12 cellular contexts compared by ENCODE assay signal in genomic region chr19:49895566-49896297, GRCh38. TPM values are rescaled to one million over a fixed set of nuclear protein-coding genes. Genes with fewer than 3 reads are reported as not detected.
DNase-seq lines count a peak whose midpoint lies in the region; ATAC-seq and TF ChIP-seq lines count a peak whose summit lies in the region.
"Had no signal": no experiment of that assay in that cellular context is flagged by ENCODE, and none has a peak within 500 bp of the region (broad histone marks: within the 10 kb centered on the region; RNA-seq: fewer than 3 reads in every experiment).

No MANE protein-coding gene starts in this region.

- peaks cover 37% of the 10 kb centered on the region for H3K4me1 Mint-ChIP-seq in T-helper 1 cell treated with Interleukin-12 subunit alpha and Interleukin-12 subunit beta and Interleukin-4 antibody, amounts not matched to agents 30 μg/mL and 1 μg/mL, for 36 hours (ENCODE audit: low read depth)
- peaks cover 13 to 29% (median 23%) of the 10 kb centered on the region in 4 donors for H3K4me1 Mint-ChIP-seq in naive thymus-derived CD8-positive, alpha-beta T cell

- TF ChIP-seq CTCF in GM13976 (IDR thresholded peaks at IDR 0.05; ENCODE audit: borderline replicate concordance, control extremely low read depth, extremely low read depth, insufficient read depth, missing control alignments) = no peak

- H3K36me3 Mint-ChIP-seq in T-helper 1 cell treated with Interleukin-12 subunit alpha and Interleukin-12 subunit beta and Interleukin-4 antibody, amounts not matched to agents 30 μg/mL and 1 μg/mL, for 36 hours (ENCODE audit: low read depth) = peaks cover 4% of the 10 kb centered on the region
- no peaks in the 10 kb centered on the region for H3K36me3 Mint-ChIP-seq in naive thymus-derived CD8-positive, alpha-beta T cell

- H3K27me3 Mint-ChIP-seq in T-helper 1 cell treated with Interleukin-12 subunit alpha and Interleukin-12 subunit beta and Interleukin-4 antibody, amounts not matched to agents 30 μg/mL and 1 μg/mL, for 36 hours (ENCODE audit: low read depth) = no peaks in the 10 kb centered on the region
- H3K27me3 Mint-ChIP-seq in naive thymus-derived CD8-positive, alpha-beta T cell = no peaks in the 10 kb centered on the region

- in situ Hi-C loops in GM13976 (cut with MboI; ENCODE audit: low sequenced_read_pairs, unreplicated experiment) = no loop called here

- H3K4me3 Mint-ChIP-seq in T-helper 1 cell treated with Interleukin-12 subunit alpha and Interleukin-12 subunit beta and Interleukin-4 antibody, amounts not matched to agents 30 μg/mL and 1 μg/mL, for 36 hours = peak overlapping the region; percentile 31
- H3K4me3 Mint-ChIP-seq in naive thymus-derived CD8-positive, alpha-beta T cell = peak overlapping the region in 1 of 10 donors; percentile 82

- POLR2A ChIA-PET in naive thymus-derived CD8-positive, alpha-beta T cell (lab: Charles Lee) = interaction anchor here (1.0 to 3.0 kb wide), 3 partner anchors 26 to 37 kb away, joined by 3 to 9 read pairs (median 3); partner anchors contain the start of genes ATF5 and NUP62

- H3K9me3 Mint-ChIP-seq in T-helper 1 cell treated with Interleukin-12 subunit alpha and Interleukin-12 subunit beta and Interleukin-4 antibody, amounts not matched to agents 30 μg/mL and 1 μg/mL, for 36 hours = no peaks in the 10 kb centered on the region
- H3K9me3 Mint-ChIP-seq in naive thymus-derived CD8-positive, alpha-beta T cell = no peaks in the 10 kb centered on the region
- H3K9me3 Mint-ChIP-seq: nephron had no signal

- ATAC-seq in naive thymus-derived CD8-positive, alpha-beta T cell = no peak
- no peak for ATAC-seq in HG03095 (IDR thresholded peaks at IDR 0.05; ENCODE audit: unreplicated experiment)

- H3K27ac Mint-ChIP-seq in T-helper 1 cell treated with Interleukin-12 subunit alpha and Interleukin-12 subunit beta and Interleukin-4 antibody, amounts not matched to agents 30 μg/mL and 1 μg/mL, for 36 hours = peak overlapping the region; percentile 98
- H3K27ac Mint-ChIP-seq in naive thymus-derived CD8-positive, alpha-beta T cell = peak overlapping the region in 6 of 10 donors; percentile 48 to 98 (median 88)

- no peak for DNase-seq in T-helper 1 cell
- peak; percentile 64 for DNase-seq in GM13976 (ENCODE audit: low spot score)
- peak; percentile 74 for DNase-seq in activated CD8-positive, alpha-beta memory T cell treated with anti-CD3 and anti-CD28 coated beads, Interleukin-2, amount 50 U/mL, for 48 hours
- no peak for DNase-seq in naive thymus-derived CD8-positive, alpha-beta T cell
- no peak for DNase-seq in NCI-H1436 treated with DMSO at 0.1 percent for 48 hours (lab: John Stamatoyannopoulos, UW)
- no peak for DNase-seq in stimulated activated naive CD4-positive, alpha-beta T cell treated with Interleukin-2 at 50 U/mL for 16 hours (lab: John Stamatoyannopoulos, UW)
- DNase-seq: head of caudate nucleus, NCI-H446 treated with DMSO at 0.1 percent for 48 hours, transverse colon had no signal

RNA-seq across cellular contexts. Expression of gene IL4I1, which starts 1.0 kb away (rescaled TPM):
- total RNA-seq in naive thymus-derived CD8-positive, alpha-beta T cell = 1 to 10 TPM in 1 of 2 experiments, under 1 TPM in 1; 0.85 to 1.1 TPM
- under 1 TPM; 0.24 to 0.26 (median 0.25) TPM for polyA plus RNA-seq in naive thymus-derived CD8-positive, alpha-beta T cell

RNA-seq across cellular contexts. Expression of gene TBC1D17, which starts 18.2 kb away (rescaled TPM):
- 10 to 100 TPM; 92.7 to 94.0 TPM for total RNA-seq in naive thymus-derived CD8-positive, alpha-beta T cell
- 10 to 100 TPM in 2 of 3 donors, 1 to 10 TPM in 1; 8.1 to 17.7 (median 11.3) TPM for polyA plus RNA-seq in naive thymus-derived CD8-positive, alpha-beta T cell

RNA-seq across cellular contexts. Expression of gene AKT1S1, which starts 18.6 kb away (rescaled TPM):
- total RNA-seq in naive thymus-derived CD8-positive, alpha-beta T cell = 10 to 100 TPM; 28.4 to 30.4 TPM
- polyA plus RNA-seq in naive thymus-derived CD8-positive, alpha-beta T cell = 1 to 10 TPM; 2.6 to 4.5 (median 3.9) TPM

RNA-seq across cellular contexts. Expression of gene PNKP, which starts 28.4 kb away (rescaled TPM):
- 100 to 1,000 TPM; 170 to 176 TPM for total RNA-seq in naive thymus-derived CD8-positive, alpha-beta T cell
- polyA plus RNA-seq in naive thymus-derived CD8-positive, alpha-beta T cell = 10 to 100 TPM; 21.1 to 24.3 (median 21.4) TPM

RNA-seq across cellular contexts. Expression of gene ATF5, which starts 33.3 kb away (rescaled TPM):
- 1 to 10 TPM; 8.4 to 9.2 TPM for total RNA-seq in naive thymus-derived CD8-positive, alpha-beta T cell
- under 1 TPM; 0.71 to 0.97 (median 0.84) TPM for polyA plus RNA-seq in naive thymus-derived CD8-positive, alpha-beta T cell

Comparison
In these comparisons a context has a peak if more than half of its experiments do, and no peak if none do; other contexts are left out.
1. DNase-seq: peak in GM13976 (single experiment) and activated CD8-positive, alpha-beta memory T cell treated with anti-CD3 and anti-CD28 coated beads, Interleukin-2, amount 50 U/mL, for 48 hours (single experiment); none in T-helper 1 cell (0 of 5), naive thymus-derived CD8-positive, alpha-beta T cell (0 of 10), NCI-H1436 treated with DMSO at 0.1 percent for 48 hours (single experiment) and stimulated activated naive CD4-positive, alpha-beta T cell treated with Interleukin-2 at 50 U/mL for 16 hours (single experiment).